ENCODE assay signal across 31 cellular contexts in genomic region chr10:58143944-58144343, GRCh38.
DNase-seq lines count a peak whose midpoint lies in the region; ATAC-seq, FAIRE-seq and TF ChIP-seq lines count a peak whose summit lies in the region.
"Had no signal": no experiment of that assay in that cellular context is flagged by ENCODE, and none has a peak within 500 bp of the region (broad histone marks: within the 10 kb centered on the region; RNA-seq: fewer than 3 reads in every experiment).

No MANE protein-coding gene starts in this region.

- no TSS peak for BruUV-seq in mammary epithelial cell (replicated peaks; lab: Mats Ljungman, UMichigan)
- no TSS peak for BruUV-seq in MCF 10A (replicated peaks; lab: Mats Ljungman, UMichigan)

- TF ChIP-seq CTCF in mammary epithelial cell (conservative IDR thresholded peaks at IDR 0.05 in 1 of 2, IDR thresholded peaks at IDR 0.05 in 1 of 2; ENCODE audit: extremely low read depth in 1 of 2, insufficient read depth in 1 of 2, low read depth in 1 of 2, low read length in 2 of 2), result no peak
- no peak for TF ChIP-seq CTCF in MCF 10A (IDR thresholded peaks at IDR 0.05; ENCODE audit: unreplicated experiment)
- TF ChIP-seq CTCF in NB4 (IDR thresholded peaks at IDR 0.05; ENCODE audit: low read depth, low read length), result no peak

- in situ Hi-C loops in mammary epithelial cell (cut with MboI; ENCODE audit: low sequenced_read_pairs in 2 of 2), result no loop called here

- H3K79me2 ChIP-seq in mammary epithelial cell (ENCODE audit: insufficient read depth, low read length), result no peaks in the 10 kb centered on the region

- H3K4me1 ChIP-seq in mammary epithelial cell (ENCODE audit: insufficient read depth, low read length), result no peaks in the 10 kb centered on the region
- H3K4me1 ChIP-seq: BLaER1, esophagus squamous epithelium, gastrocnemius medialis, lower lobe of right lung, transverse colon had no signal

- TF ChIP-seq POLR2A in NB4 (IDR thresholded peaks at IDR 0.05; ENCODE audit: extremely low read depth, insufficient read length), result no peak

- intact Hi-C loops in mammary epithelial cell (cut with micrococcal nuclease) (no loop called here), MCF 10A (cut with micrococcal nuclease) (no loop called here)

- H3K27ac ChIP-seq in mammary epithelial cell (ENCODE audit: insufficient read depth, low read depth, low read length), result no peak overlapping the region
- H3K27ac ChIP-seq: BLaER1, esophagus squamous epithelium, gastrocnemius medialis, lower lobe of right lung, RWPE1, transverse colon had no signal

- H3K4me3 ChIP-seq in mammary epithelial cell (replicated peaks in 1 of 3; ENCODE audit: insufficient read depth in 1 of 3, low read depth in 2 of 3, low read length in 3 of 3) (no peak overlapping the region), NB4 (ENCODE audit: low read depth, low read length) (no peak overlapping the region)
- H3K4me3 ChIP-seq: BLaER1, esophagus squamous epithelium, gastrocnemius medialis, lower lobe of right lung, transverse colon had no signal

- H3K9me3 ChIP-seq in mammary epithelial cell (replicated peaks; ENCODE audit: insufficient read depth, low read length), result peaks cover 9% of the 10 kb centered on the region
- H3K9me3 ChIP-seq: esophagus squamous epithelium, gastrocnemius medialis, lower lobe of right lung, transverse colon had no signal

- FAIRE-seq in urothelium cell line (lab: Jason Lieb, UNC), result peak; percentile 42
- FAIRE-seq: GM12891 had no signal

- dilution Hi-C loops in mammary epithelial cell (cut with HindIII; ENCODE audit: low sequenced_read_pairs), result no loop called here

- H3K36me3 ChIP-seq in mammary epithelial cell (ENCODE audit: insufficient read depth, low read length), result no peaks in the 10 kb centered on the region
- H3K36me3 ChIP-seq: BLaER1, esophagus squamous epithelium, gastrocnemius medialis, lower lobe of right lung, transverse colon had no signal

- CTCF ChIA-PET in mammary epithelial cell (lab: Charles Lee; ENCODE audit: low non-redundant PET), result no interaction called here
- CTCF ChIA-PET in MCF 10A (lab: Yijun Ruan, JAX), result interaction anchor here (2.2 kb wide), 1 partner anchor 9 kb away, joined by 11 read pairs; no protein-coding TSS in a partner anchor

- POLR2A ChIA-PET in MCF 10A (lab: Yijun Ruan, JAX), result no interaction called here

- no peak overlapping the region for H3K4me2 ChIP-seq in mammary epithelial cell (ENCODE audit: insufficient read depth, low read depth, low read length)
- H3K4me2 ChIP-seq: BLaER1 had no signal

- H4K20me1 ChIP-seq in mammary epithelial cell (ENCODE audit: insufficient read depth, low read length), result no peaks in the 10 kb centered on the region
- H4K20me1 ChIP-seq: BLaER1 had no signal

- peaks cover 15% of the 10 kb centered on the region for H3K9me3 Mint-ChIP-seq in MCF 10A (ENCODE audit: unreplicated experiment)
- no peaks in the 10 kb centered on the region for H3K9me3 Mint-ChIP-seq in activated naive CD8-positive, alpha-beta T cell treated with anti-CD3 and anti-CD28 coated beads, Interleukin-2, amount 50 U/mL, for 24 hours

- H2AFZ ChIP-seq in mammary epithelial cell (ENCODE audit: low read depth, low read length), result no peak overlapping the region

- H3K4me3 Mint-ChIP-seq in MCF 10A (ENCODE audit: unreplicated experiment), result no peak overlapping the region
- no peak overlapping the region for H3K4me3 Mint-ChIP-seq in activated naive CD8-positive, alpha-beta T cell treated with anti-CD3 and anti-CD28 coated beads, Interleukin-2, amount 50 U/mL, for 24 hours
- H3K4me3 Mint-ChIP-seq: brain; endodermal cell; naive thymus-derived CD8-positive, alpha-beta T cell had no signal

- peak; percentile 56 for DNase-seq in mammary epithelial cell
- DNase-seq in MCF 10A (ENCODE audit: unreplicated experiment), result no peak
- DNase-seq in NB4 (ENCODE audit: low read depth), result peak; percentile 8
- DNase-seq in activated naive CD8-positive, alpha-beta T cell treated with anti-CD3 and anti-CD28 coated beads, Interleukin-2, amount 50 U/mL, for 24 hours, result no peak
- DNase-seq in urothelium cell line (ENCODE audit: low spot score), result peak; percentile 62
- no peak for DNase-seq in GM19240 (ENCODE audit: insufficient read length, low spot score)
- no peak for DNase-seq in LoVo (ENCODE audit: low spot score)
- DNase-seq: activated CD4-positive, CD25-positive, alpha-beta regulatory T cell; activated gamma-delta T cell treated with Interleukin-2 at 50 U/mL for 16 hours; amniotic stem cell; cerebellar nuclear complex; dermis blood vessel endothelial cell; endodermal cell; esophagus squamous epithelium; gastrocnemius medialis; IMR-90; lower lobe of right lung; naive thymus-derived CD8-positive, alpha-beta T cell; NCI-H1092; NCI-H1694; NCI-H82; nucleus accumbens; stimulated activated CD4-positive, alpha-beta T cell treated with anti-CD3 and anti-CD28 coated beads, Interleukin-4, amount 100 ng/mL, for 1 hour; transverse colon had no signal

- H3K27ac Mint-ChIP-seq in MCF 10A (ENCODE audit: low read depth, unreplicated experiment), result no peak overlapping the region
- no peak overlapping the region for H3K27ac Mint-ChIP-seq in activated naive CD8-positive, alpha-beta T cell treated with anti-CD3 and anti-CD28 coated beads, Interleukin-2, amount 50 U/mL, for 24 hours
- H3K27ac Mint-ChIP-seq: brain, endodermal cell, progenitor cell of endocrine pancreas had no signal

- ATAC-seq in activated naive CD8-positive, alpha-beta T cell treated with anti-CD3 and anti-CD28 coated beads, Interleukin-2, amount 50 U/mL, for 24 hours, result peak; percentile 52
- ATAC-seq in GM18519 (IDR thresholded peaks at IDR 0.05; ENCODE audit: low FRiP score, unreplicated experiment), result no peak
- ATAC-seq: gastrocnemius medialis; lower lobe of right lung; naive thymus-derived CD8-positive, alpha-beta T cell; sciatic nerve had no signal

- H3K4me1 Mint-ChIP-seq in MCF 10A (ENCODE audit: insufficient read depth, unreplicated experiment), result no peaks in the 10 kb centered on the region
- peaks cover 5% of the 10 kb centered on the region for H3K4me1 Mint-ChIP-seq in activated naive CD8-positive, alpha-beta T cell treated with anti-CD3 and anti-CD28 coated beads, Interleukin-2, amount 50 U/mL, for 24 hours

- no peaks in the 10 kb centered on the region for H3K27me3 ChIP-seq in mammary epithelial cell (ENCODE audit: insufficient read depth, low read length)
- H3K27me3 ChIP-seq: BLaER1, esophagus squamous epithelium, gastrocnemius medialis, transverse colon had no signal

- no peaks in the 10 kb centered on the region for H3K36me3 Mint-ChIP-seq in MCF 10A (ENCODE audit: insufficient read depth, unreplicated experiment)
- H3K36me3 Mint-ChIP-seq in activated naive CD8-positive, alpha-beta T cell treated with anti-CD3 and anti-CD28 coated beads, Interleukin-2, amount 50 U/mL, for 24 hours (ENCODE audit: low read depth), result no peaks in the 10 kb centered on the region
- H3K36me3 Mint-ChIP-seq: brain; naive thymus-derived CD8-positive, alpha-beta T cell had no signal

- no peak overlapping the region for H3K9ac ChIP-seq in mammary epithelial cell (ENCODE audit: insufficient read depth, low read length)
- H3K9ac ChIP-seq: BLaER1 had no signal

- H3K27me3 Mint-ChIP-seq in MCF 10A (ENCODE audit: insufficient read depth, unreplicated experiment), result no peaks in the 10 kb centered on the region
- H3K27me3 Mint-ChIP-seq in activated naive CD8-positive, alpha-beta T cell treated with anti-CD3 and anti-CD28 coated beads, Interleukin-2, amount 50 U/mL, for 24 hours, result peaks cover 4% of the 10 kb centered on the region
- H3K27me3 Mint-ChIP-seq: progenitor cell of endocrine pancreas had no signal

Comparison
In these comparisons a context has a peak if more than half of its experiments do, and no peak if none do; other contexts are left out.
1. DNase-seq: peak in mammary epithelial cell (single experiment), NB4 (single experiment) and urothelium cell line (single experiment); none in MCF 10A (single experiment), activated naive CD8-positive, alpha-beta T cell treated with anti-CD3 and anti-CD28 coated beads, Interleukin-2, amount 50 U/mL, for 24 hours (single experiment), GM19240 (single experiment) and LoVo (single experiment).